7 cellular contexts compared by ENCODE assay signal in the genomic region with DNA sequence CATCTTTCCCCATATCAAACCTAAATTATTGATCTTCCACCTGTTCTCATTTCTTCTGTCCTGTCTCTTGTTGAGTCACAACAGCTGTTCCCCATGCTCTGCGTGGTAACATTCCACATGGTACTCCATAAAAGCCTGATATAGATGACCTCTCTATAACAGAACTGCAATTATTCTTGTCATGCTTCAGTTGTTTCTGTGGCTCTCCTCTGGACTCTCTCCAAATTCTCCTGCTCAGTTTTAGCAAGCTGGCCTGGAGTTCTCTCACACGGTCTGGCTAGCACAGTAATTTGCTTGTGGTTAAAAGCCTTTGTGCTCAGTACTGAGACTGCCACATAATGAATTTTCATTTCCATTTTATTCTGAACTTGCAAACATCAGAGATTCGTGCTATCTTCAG. TPM values are rescaled to one million over a fixed set of nuclear protein-coding genes. Genes with fewer than 3 reads are reported as not detected.
A peak's percentile ranks its signal among the peaks of the same experiment; 100 is the strongest.
DNase-seq lines count a peak whose midpoint lies in the region; ATAC-seq and TF ChIP-seq lines count a peak whose summit lies in the region.

No MANE protein-coding gene starts in this region.

- H3K4me3 ChIP-seq in dorsolateral prefrontal cortex, result peak overlapping the region in 8 of 59 donors; percentile 4 to 24 (median 14)

- no peaks in the 10 kb centered on the region for H3K27me3 ChIP-seq in dorsolateral prefrontal cortex

- intact Hi-C loops in dorsolateral prefrontal cortex (cut with DNase I) (no loop called here), sciatic nerve (cut with DNase I) (no loop called here)

- no peak for TF ChIP-seq CTCF in dorsolateral prefrontal cortex (IDR thresholded peaks at IDR 0.05 in 54 of 56, conservative IDR thresholded peaks at IDR 0.05 in 2 of 56; ENCODE audit: low read depth in 1 of 56, partially characterized antibody in 56 of 56)

- DNase-seq in NCI-H2029 (lab: John Stamatoyannopoulos, UW) (peak; percentile 84), dorsolateral prefrontal cortex (peak in 5 of 10 donors; percentile 10 to 44 (median 40)), sciatic nerve (ENCODE audit: low spot score) (no peak), HUDEP-2 (lab: John Stamatoyannopoulos, UW; ENCODE audit: unreplicated experiment in 76 of 76) (no peak)

- peak overlapping the region in 52 of 59 donors; percentile 1 to 82 (median 56) for H3K27ac ChIP-seq in dorsolateral prefrontal cortex

- ATAC-seq in GM19351 (IDR thresholded peaks at IDR 0.05; ENCODE audit: unreplicated experiment) (peak; percentile 57), sciatic nerve (peak; percentile 69), HG03280 (IDR thresholded peaks at IDR 0.05; ENCODE audit: unreplicated experiment) (no peak)
- no peak for ATAC-seq in activated CD4-positive, CD25-positive, alpha-beta regulatory T cell treated with anti-CD3 and anti-CD28 coated beads, Interleukin-2, amount 50 U/mL, for 24 hours

RNA-seq across cellular contexts. Expression of a gene that starts 10.6 kb away (rescaled TPM):
- total RNA-seq in dorsolateral prefrontal cortex (10 to 100 TPM in 1 of 120 experiments, 1 to 10 TPM in 119; 2.2 to 10.0 (median 6.1) TPM), sciatic nerve (1.7 TPM)

RNA-seq across cellular contexts. Expression of a gene that starts 55.7 kb away (rescaled TPM):
- 10 to 100 TPM in 114 of 120 experiments, 1 to 10 TPM in 6; 7.5 to 30.3 (median 15.5) TPM for total RNA-seq in dorsolateral prefrontal cortex
- total RNA-seq in sciatic nerve, result 25.8 TPM

RNA-seq across cellular contexts. Expression of a gene that starts 55.9 kb away (rescaled TPM):
- total RNA-seq in dorsolateral prefrontal cortex (1 to 10 TPM; 1.5 to 4.7 (median 3.1) TPM), sciatic nerve (3.1 TPM)

Comparison
In these comparisons a context has a peak if more than half of its experiments do, and no peak if none do; other contexts are left out.
1. ATAC-seq: peak in GM19351 (single experiment) and sciatic nerve (single experiment); none in activated CD4-positive, CD25-positive, alpha-beta regulatory T cell treated with anti-CD3 and anti-CD28 coated beads, Interleukin-2, amount 50 U/mL, for 24 hours (0 of 2) and HG03280 (single experiment).